In genomic region chr2:62631160-62632085, GRCh38 we compare ENCODE assay signal across 24 cellular contexts.
DNase-seq lines count a peak whose midpoint lies in the region; ATAC-seq and TF ChIP-seq lines count a peak whose summit lies in the region.
"Had no signal": no experiment of that assay in that cellular context is flagged by ENCODE, and none has a peak within 500 bp of the region (broad histone marks: within the 10 kb centered on the region; RNA-seq: fewer than 3 reads in every experiment).

No MANE protein-coding gene starts in this region.

- intact Hi-C loops in left lung (cut with DNase I), result no loop called here

- H3K27ac ChIP-seq in left lung, result no peak overlapping the region
- H3K27ac ChIP-seq: PC-9 had no signal

- peaks cover 0 to 5% of the 10 kb centered on the region in 2 donors for H3K9me3 ChIP-seq in left lung
- H3K9me3 ChIP-seq: BE2C had no signal

- no peak for TF ChIP-seq CTCF in left lung (IDR thresholded peaks at IDR 0.05)

- no peaks in the 10 kb centered on the region for H3K27me3 ChIP-seq in left lung
- H3K27me3 ChIP-seq: BE2C had no signal

- peak; percentile 69 for DNase-seq in DMS53 (lab: John Stamatoyannopoulos, UW)
- peak; percentile 11 for DNase-seq in ELF-1 (ENCODE audit: low read depth, low spot score)
- peak; percentile 23 for DNase-seq in astrocyte of the hippocampus (ENCODE audit: low read depth, low spot score)
- DNase-seq in left lung, result no peak
- DNase-seq in NCI-H446 (lab: John Stamatoyannopoulos, UW), result no peak
- no peak for DNase-seq in HCEC 1CT
- DNase-seq: BE2C; CD8-positive, alpha-beta memory T cell; GDM1; H9; HFFc6; NCI-H1092 treated with DMSO at 0.1 percent for 48 hours; NCI-H1436; NCI-H2081 treated with DMSO at 0.1 percent for 48 hours; NCI-H524 treated with DMSO at 0.1 percent for 48 hours; NCI-H82; NK-92 treated with Interleukin-12 subunit alpha and Interleukin-12 subunit beta, amount 100 ng/mL, for 24 hours; PC-9; Right ventricle myocardium superior; RPMI8226; T-helper 1 cell had no signal

- no peaks in the 10 kb centered on the region for H3K36me3 ChIP-seq in left lung
- H3K36me3 ChIP-seq: BE2C had no signal

- no peak overlapping the region for H3K4me3 ChIP-seq in left lung
- H3K4me3 ChIP-seq: GM12878, GM23338, PC-9 had no signal

- ATAC-seq in left lung (peak; percentile 62), GM21360 (IDR thresholded peaks at IDR 0.05; ENCODE audit: unreplicated experiment) (no peak)
- ATAC-seq: GM12878, GM23338 had no signal

- H3K4me1 ChIP-seq in left lung, result no peaks in the 10 kb centered on the region
- H3K4me1 ChIP-seq: BE2C had no signal

Comparison
In these comparisons a context has a peak if more than half of its experiments do, and no peak if none do; other contexts are left out.
1. DNase-seq: peak in DMS53 (single experiment), ELF-1 (single experiment) and astrocyte of the hippocampus (single experiment); none in left lung (0 of 2), NCI-H446 (0 of 2) and HCEC 1CT (single experiment).